1 cellular context compared by ENCODE assay signal in the genomic region with DNA sequence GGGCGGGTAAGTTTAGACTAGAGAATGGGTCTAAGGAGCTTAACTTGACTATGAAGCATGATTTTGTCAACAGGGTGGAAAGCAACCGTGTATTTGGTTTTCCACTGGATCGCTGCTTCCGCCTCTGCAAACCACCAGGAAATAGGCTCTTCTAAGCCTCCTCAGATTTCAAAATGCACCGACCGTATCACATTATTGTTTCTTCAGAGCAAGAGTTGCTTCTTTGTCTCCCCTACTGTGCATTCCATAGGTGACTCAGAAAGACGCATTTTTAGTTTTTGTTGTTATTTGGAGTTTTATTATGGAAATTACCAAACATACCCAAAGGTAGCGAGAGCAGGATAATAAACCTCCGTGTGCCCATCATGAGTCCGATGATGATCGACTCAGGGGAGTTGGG.
TF ChIP-seq lines count a peak whose summit lies in the region.

No MANE protein-coding gene starts in this region.

TF ChIP-seq in HEK293, 187 proteins besides CTCF, POLR2A, EP300 and RAD21 (continued from another document):
- TF ChIP-seq, protein P1, sequence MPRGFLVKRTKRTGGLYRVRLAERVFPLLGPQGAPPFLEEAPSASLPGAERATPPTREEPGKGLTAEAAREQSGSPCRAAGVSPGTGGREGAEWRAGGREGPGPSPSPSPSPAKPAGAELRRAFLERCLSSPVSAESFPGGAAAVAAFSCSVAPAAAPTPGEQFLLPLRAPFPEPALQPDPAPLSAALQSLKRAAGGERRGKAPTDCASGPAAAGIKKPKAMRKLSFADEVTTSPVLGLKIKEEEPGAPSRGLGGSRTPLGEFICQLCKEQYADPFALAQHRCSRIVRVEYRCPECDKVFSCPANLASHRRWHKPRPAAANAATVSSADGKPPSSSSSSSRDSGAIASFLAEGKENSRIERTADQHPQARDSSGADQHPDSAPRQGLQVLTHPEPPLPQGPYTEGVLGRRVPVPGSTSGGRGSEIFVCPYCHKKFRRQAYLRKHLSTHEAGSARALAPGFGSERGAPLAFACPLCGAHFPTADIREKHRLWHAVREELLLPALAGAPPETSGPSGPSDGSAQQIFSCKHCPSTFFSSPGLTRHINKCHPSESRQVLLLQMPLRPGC (tag by site-specific recombination; IDR thresholded peaks at IDR 0.05): no peak
- TF ChIP-seq ZBTB17 (tag by site-specific recombination; IDR thresholded peaks at IDR 0.05) (0 out of 2 replicates have a peak, but pooled peaks have one; percentile 39), ZNF146 (tag by site-specific recombination; IDR thresholded peaks at IDR 0.05) (no peak), ZNF169 (tag by site-specific recombination; IDR thresholded peaks at IDR 0.05) (no peak), OSR2 (tag by site-specific recombination; IDR thresholded peaks at IDR 0.05) (peak; percentile 13; the same call in 1 of the 2 replicates), KLF16 (tag by site-specific recombination; IDR thresholded peaks at IDR 0.05) (no peak), TCF7L2 (IDR thresholded peaks at IDR 0.05; ENCODE audit: borderline replicate concordance, low read depth, low read length) (peak; percentile 52; the same call in 1 of the 2 replicates), ZNF792 (tag by site-specific recombination; IDR thresholded peaks at IDR 0.05) (no peak), ZNF776 (tag by site-specific recombination; IDR thresholded peaks at IDR 0.05; ENCODE audit: borderline replicate concordance) (no peak), GLI2 (tag by site-specific recombination; IDR thresholded peaks at IDR 0.05; ENCODE audit: borderline replicate concordance, low read depth) (no peak), ZNF658 (tag by site-specific recombination; IDR thresholded peaks at IDR 0.05) (no peak), ZNF585B (tag by site-specific recombination; IDR thresholded peaks at IDR 0.05) (no peak), ZNF530 (tag by site-specific recombination; IDR thresholded peaks at IDR 0.05; ENCODE audit: low read depth) (no peak), ZFP69B (tag by site-specific recombination; IDR thresholded peaks at IDR 0.05) (no peak), ZFHX2 (tag by site-specific recombination; conservative IDR thresholded peaks at IDR 0.05) (peak; percentile 42; the same call in 1 of the 2 replicates), ZEB2 (tag by site-specific recombination; IDR thresholded peaks at IDR 0.05) (no peak), ZNF624 (tag by site-specific recombination; IDR thresholded peaks at IDR 0.05) (no peak)
- TF ChIP-seq, protein P2, sequence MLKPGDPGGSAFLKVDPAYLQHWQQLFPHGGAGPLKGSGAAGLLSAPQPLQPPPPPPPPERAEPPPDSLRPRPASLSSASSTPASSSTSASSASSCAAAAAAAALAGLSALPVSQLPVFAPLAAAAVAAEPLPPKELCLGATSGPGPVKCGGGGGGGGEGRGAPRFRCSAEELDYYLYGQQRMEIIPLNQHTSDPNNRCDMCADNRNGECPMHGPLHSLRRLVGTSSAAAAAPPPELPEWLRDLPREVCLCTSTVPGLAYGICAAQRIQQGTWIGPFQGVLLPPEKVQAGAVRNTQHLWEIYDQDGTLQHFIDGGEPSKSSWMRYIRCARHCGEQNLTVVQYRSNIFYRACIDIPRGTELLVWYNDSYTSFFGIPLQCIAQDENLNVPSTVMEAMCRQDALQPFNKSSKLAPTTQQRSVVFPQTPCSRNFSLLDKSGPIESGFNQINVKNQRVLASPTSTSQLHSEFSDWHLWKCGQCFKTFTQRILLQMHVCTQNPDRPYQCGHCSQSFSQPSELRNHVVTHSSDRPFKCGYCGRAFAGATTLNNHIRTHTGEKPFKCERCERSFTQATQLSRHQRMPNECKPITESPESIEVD (tag by site-specific recombination; IDR thresholded peaks at IDR 0.05): peak; percentile 55; the same call in 1 of the 2 replicates
- TF ChIP-seq, protein P3, sequence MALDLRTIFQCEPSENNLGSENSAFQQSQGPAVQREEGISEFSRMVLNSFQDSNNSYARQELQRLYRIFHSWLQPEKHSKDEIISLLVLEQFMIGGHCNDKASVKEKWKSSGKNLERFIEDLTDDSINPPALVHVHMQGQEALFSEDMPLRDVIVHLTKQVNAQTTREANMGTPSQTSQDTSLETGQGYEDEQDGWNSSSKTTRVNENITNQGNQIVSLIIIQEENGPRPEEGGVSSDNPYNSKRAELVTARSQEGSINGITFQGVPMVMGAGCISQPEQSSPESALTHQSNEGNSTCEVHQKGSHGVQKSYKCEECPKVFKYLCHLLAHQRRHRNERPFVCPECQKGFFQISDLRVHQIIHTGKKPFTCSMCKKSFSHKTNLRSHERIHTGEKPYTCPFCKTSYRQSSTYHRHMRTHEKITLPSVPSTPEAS (tag by site-specific recombination; IDR thresholded peaks at IDR 0.05): no peak
- TF ChIP-seq, protein P4, sequence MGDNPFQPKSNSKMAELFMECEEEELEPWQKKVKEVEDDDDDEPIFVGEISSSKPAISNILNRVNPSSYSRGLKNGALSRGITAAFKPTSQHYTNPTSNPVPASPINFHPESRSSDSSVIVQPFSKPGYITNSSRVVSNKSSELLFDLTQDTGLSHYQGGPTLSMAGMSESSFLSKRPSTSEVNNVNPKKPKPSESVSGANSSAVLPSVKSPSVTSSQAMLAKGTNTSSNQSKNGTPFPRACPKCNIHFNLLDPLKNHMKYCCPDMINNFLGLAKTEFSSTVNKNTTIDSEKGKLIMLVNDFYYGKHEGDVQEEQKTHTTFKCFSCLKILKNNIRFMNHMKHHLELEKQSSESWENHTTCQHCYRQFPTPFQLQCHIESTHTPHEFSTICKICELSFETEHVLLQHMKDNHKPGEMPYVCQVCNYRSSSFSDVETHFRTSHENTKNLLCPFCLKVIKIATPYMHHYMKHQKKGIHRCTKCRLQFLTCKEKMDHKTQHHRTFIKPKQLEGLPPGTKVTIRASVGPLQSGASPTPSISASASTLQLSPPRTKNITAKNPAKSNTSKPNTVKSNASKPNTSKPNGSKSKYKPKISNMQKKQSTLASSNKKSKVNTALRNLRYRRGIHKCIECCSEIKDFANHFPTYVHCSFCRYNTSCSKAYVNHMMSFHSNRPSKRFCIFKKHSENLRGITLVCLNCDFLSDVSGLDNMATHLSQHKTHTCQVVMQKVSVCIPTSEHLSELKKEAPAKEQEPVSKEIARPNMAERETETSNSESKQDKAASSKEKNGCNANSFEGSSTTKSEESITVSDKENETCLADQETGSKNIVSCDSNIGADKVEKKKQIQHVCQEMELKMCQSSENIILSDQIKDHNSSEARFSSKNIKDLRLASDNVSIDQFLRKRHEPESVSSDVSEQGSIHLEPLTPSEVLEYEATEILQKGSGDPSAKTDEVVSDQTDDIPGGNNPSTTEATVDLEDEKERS (tag by site-specific recombination; IDR thresholded peaks at IDR 0.05): no peak
- TF ChIP-seq, protein P5, sequence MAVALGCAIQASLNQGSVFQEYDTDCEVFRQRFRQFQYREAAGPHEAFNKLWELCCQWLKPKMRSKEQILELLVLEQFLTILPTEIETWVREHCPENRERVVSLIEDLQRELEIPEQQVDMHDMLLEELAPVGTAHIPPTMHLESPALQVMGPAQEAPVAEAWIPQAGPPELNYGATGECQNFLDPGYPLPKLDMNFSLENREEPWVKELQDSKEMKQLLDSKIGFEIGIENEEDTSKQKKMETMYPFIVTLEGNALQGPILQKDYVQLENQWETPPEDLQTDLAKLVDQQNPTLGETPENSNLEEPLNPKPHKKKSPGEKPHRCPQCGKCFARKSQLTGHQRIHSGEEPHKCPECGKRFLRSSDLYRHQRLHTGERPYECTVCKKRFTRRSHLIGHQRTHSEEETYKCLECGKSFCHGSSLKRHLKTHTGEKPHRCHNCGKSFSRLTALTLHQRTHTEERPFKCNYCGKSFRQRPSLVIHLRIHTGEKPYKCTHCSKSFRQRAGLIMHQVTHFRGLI (tag by site-specific recombination; IDR thresholded peaks at IDR 0.05): no peak
